ENCODE assay signal across 8 cellular contexts in the genomic region with DNA sequence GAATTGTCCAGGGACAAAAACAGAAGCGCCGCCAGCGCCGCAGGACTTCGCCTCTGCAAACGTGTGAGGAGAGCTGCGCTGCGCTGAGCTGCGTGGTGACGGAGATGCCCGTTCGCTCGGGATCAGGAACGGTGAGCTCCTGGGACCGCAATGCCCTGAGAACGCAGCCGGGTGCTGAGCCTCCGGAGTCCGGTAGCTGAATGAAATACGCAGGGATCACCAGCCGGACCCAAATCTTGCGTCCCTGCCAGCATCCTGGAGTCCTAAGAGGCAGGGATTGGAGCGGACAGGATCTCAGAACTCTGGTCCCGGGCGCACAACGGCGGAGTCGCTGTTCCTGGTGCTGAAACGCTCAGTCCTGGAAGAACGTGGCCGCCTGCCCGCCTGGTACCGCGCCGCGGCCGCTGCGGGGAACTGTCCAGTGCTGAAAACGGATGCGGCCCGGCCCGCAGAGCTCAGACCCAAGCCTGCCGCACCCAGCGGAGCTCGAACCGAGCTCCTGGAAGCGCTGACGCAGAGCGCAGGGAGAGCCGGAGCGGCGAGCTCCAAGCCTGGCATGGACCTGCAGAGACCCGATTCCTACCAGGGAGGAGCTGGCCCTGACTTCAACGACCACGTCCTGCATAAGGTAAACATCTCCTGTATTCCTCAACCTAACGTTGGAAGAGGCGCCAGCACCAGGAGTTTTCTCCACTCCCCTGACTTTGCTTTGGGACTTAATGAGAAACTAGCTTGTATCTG. TPM values are rescaled to one million over a fixed set of nuclear protein-coding genes. Genes with fewer than 3 reads are reported as not detected.
A peak's percentile ranks its signal among the peaks of the same experiment; 100 is the strongest.
DNase-seq lines count a peak whose midpoint lies in the region; ATAC-seq and TF ChIP-seq lines count a peak whose summit lies in the region.

No MANE protein-coding gene starts in this region.

- no peak for TF ChIP-seq POLR2A in NB4 (IDR thresholded peaks at IDR 0.05; ENCODE audit: extremely low read depth, insufficient read length)

- H3K4me1 Mint-ChIP-seq in CD4-positive, alpha-beta T cell (ENCODE audit: low read depth) = no peaks in the 10 kb centered on the region
- peaks cover 3% of the 10 kb centered on the region for H3K4me1 Mint-ChIP-seq in activated T-cell treated with anti-CD3 and anti-CD28 coated beads, Interleukin-2, amount 50 U/mL, for 24 hours (ENCODE audit: low read depth)
- peaks cover 0 to 17% (median 2%) of the 10 kb centered on the region in 4 donors for H3K4me1 Mint-ChIP-seq in naive thymus-derived CD8-positive, alpha-beta T cell
- H3K4me1 Mint-ChIP-seq in stimulated activated effector memory CD8-positive, alpha-beta T cell treated with anti-CD3 and anti-CD28 coated beads, Interleukin-12 subunit alpha, Interleukin-12 subunit beta, amount 100 ng/mL, for 72 hours = peaks cover 5% of the 10 kb centered on the region

- no peak for TF ChIP-seq CTCF in CD4-positive, alpha-beta T cell (IDR thresholded peaks at IDR 0.05)
- TF ChIP-seq CTCF in NB4 (IDR thresholded peaks at IDR 0.05; ENCODE audit: low read depth, low read length) (no peak), fibroblast of mammary gland (conservative IDR thresholded peaks at IDR 0.05; ENCODE audit: control insufficient read depth, insufficient read depth, low read depth, low read length) (no peak)

- H3K27me3 ChIP-seq in CD4-positive, alpha-beta T cell (ENCODE audit: control insufficient read depth, insufficient read depth, low read length) = peaks cover 45% of the 10 kb centered on the region

- intact Hi-C loops in CD4-positive, alpha-beta T cell (cut with DNase I, micrococcal nuclease) = no loop called here

- no peak overlapping the region for H3K27ac ChIP-seq in CD4-positive, alpha-beta T cell (ENCODE audit: low read depth, low read length)

- H3K9me3 ChIP-seq in CD4-positive, alpha-beta T cell (ENCODE audit: control insufficient read depth, low read length) = no peaks in the 10 kb centered on the region

- no peak overlapping the region for H3K4me3 ChIP-seq in NB4 (ENCODE audit: low read depth, low read length)
- no peak overlapping the region for H3K4me3 ChIP-seq in fibroblast of mammary gland (ENCODE audit: control insufficient read depth, low read depth, low read length)

- peak; percentile 94 for ATAC-seq in CD4-positive, alpha-beta T cell (ENCODE audit: poor library complexity)
- ATAC-seq in naive thymus-derived CD8-positive, alpha-beta T cell = peak; percentile 94 to 95
- peak; percentile 83 for ATAC-seq in stimulated activated effector memory CD8-positive, alpha-beta T cell treated with anti-CD3 and anti-CD28 coated beads, Interleukin-12 subunit alpha, Interleukin-12 subunit beta, amount 100 ng/mL, for 72 hours
- ATAC-seq in GM18519 (IDR thresholded peaks at IDR 0.05; ENCODE audit: low FRiP score, unreplicated experiment) = no peak
- no peak for ATAC-seq in GM18502 (IDR thresholded peaks at IDR 0.05; ENCODE audit: poor library complexity, unreplicated experiment)

- CTCF ChIA-PET in CD4-positive, alpha-beta T cell (lab: Charles Lee) = interaction anchor here (1.6 to 3.0 kb wide), 2 partner anchors 14 to 66 kb away, joined by 8 to 12 read pairs; partner anchors contain the start of gene RAB37

- no peak overlapping the region for H3K27ac Mint-ChIP-seq in CD4-positive, alpha-beta T cell
- no peak overlapping the region for H3K27ac Mint-ChIP-seq in activated T-cell treated with anti-CD3 and anti-CD28 coated beads, Interleukin-2, amount 50 U/mL, for 24 hours
- no peak overlapping the region for H3K27ac Mint-ChIP-seq in naive thymus-derived CD8-positive, alpha-beta T cell
- H3K27ac Mint-ChIP-seq in stimulated activated effector memory CD8-positive, alpha-beta T cell treated with anti-CD3 and anti-CD28 coated beads, Interleukin-12 subunit alpha, Interleukin-12 subunit beta, amount 100 ng/mL, for 72 hours = no peak overlapping the region

- H3K36me3 Mint-ChIP-seq in CD4-positive, alpha-beta T cell (ENCODE audit: low read depth) = no peaks in the 10 kb centered on the region
- H3K36me3 Mint-ChIP-seq in activated T-cell treated with anti-CD3 and anti-CD28 coated beads, Interleukin-2, amount 50 U/mL, for 24 hours (ENCODE audit: low read depth) = no peaks in the 10 kb centered on the region
- H3K36me3 Mint-ChIP-seq in naive thymus-derived CD8-positive, alpha-beta T cell = peaks cover 2 to 7% (median 3%) of the 10 kb centered on the region in 3 donors
- no peaks in the 10 kb centered on the region for H3K36me3 Mint-ChIP-seq in stimulated activated effector memory CD8-positive, alpha-beta T cell treated with anti-CD3 and anti-CD28 coated beads, Interleukin-12 subunit alpha, Interleukin-12 subunit beta, amount 100 ng/mL, for 72 hours

- DNase-seq in CD4-positive, alpha-beta T cell = peak; percentile 60 to 76 (median 66)
- peak; percentile 82 for DNase-seq in NB4 (ENCODE audit: low read depth)
- DNase-seq in activated T-cell treated with anti-CD3 and anti-CD28 coated beads, Interleukin-2, amount 50 U/mL, for 24 hours = peak; percentile 82
- DNase-seq in fibroblast of mammary gland (ENCODE audit: low read depth) = peak; percentile 68
- peak; percentile 50 to 85 (median 71) for DNase-seq in naive thymus-derived CD8-positive, alpha-beta T cell
- peak; percentile 47 to 66 for DNase-seq in stimulated activated effector memory CD8-positive, alpha-beta T cell treated with anti-CD3 and anti-CD28 coated beads, Interleukin-12 subunit alpha, Interleukin-12 subunit beta, amount 100 ng/mL, for 72 hours (ENCODE audit: low spot score in 2 of 2)

- no peak overlapping the region for H3K4me3 Mint-ChIP-seq in CD4-positive, alpha-beta T cell
- no peak overlapping the region for H3K4me3 Mint-ChIP-seq in activated T-cell treated with anti-CD3 and anti-CD28 coated beads, Interleukin-2, amount 50 U/mL, for 24 hours
- H3K4me3 Mint-ChIP-seq in naive thymus-derived CD8-positive, alpha-beta T cell = no peak overlapping the region
- no peak overlapping the region for H3K4me3 Mint-ChIP-seq in stimulated activated effector memory CD8-positive, alpha-beta T cell treated with anti-CD3 and anti-CD28 coated beads, Interleukin-12 subunit alpha, Interleukin-12 subunit beta, amount 100 ng/mL, for 72 hours

- H3K27me3 Mint-ChIP-seq in CD4-positive, alpha-beta T cell = peaks cover 72% of the 10 kb centered on the region
- H3K27me3 Mint-ChIP-seq in activated T-cell treated with anti-CD3 and anti-CD28 coated beads, Interleukin-2, amount 50 U/mL, for 24 hours = peaks cover 76% of the 10 kb centered on the region
- peaks cover 32 to 77% (median 57%) of the 10 kb centered on the region in 5 donors for H3K27me3 Mint-ChIP-seq in naive thymus-derived CD8-positive, alpha-beta T cell

- POLR2A ChIA-PET in CD4-positive, alpha-beta T cell (lab: Charles Lee) = interaction anchor here (0.7 to 2.0 kb wide), 3 partner anchors 14 to 100 kb away, joined by 3 to 6 read pairs (median 4); no protein-coding TSS in a partner anchor
- POLR2A ChIA-PET in naive thymus-derived CD8-positive, alpha-beta T cell (lab: Charles Lee) = interaction anchor here (0.9 to 1.3 kb wide), 5 partner anchors 9 to 191 kb away, joined by 3 to 4 read pairs (median 3); no protein-coding TSS in a partner anchor

- H3K9me3 Mint-ChIP-seq in CD4-positive, alpha-beta T cell = no peaks in the 10 kb centered on the region
- H3K9me3 Mint-ChIP-seq in activated T-cell treated with anti-CD3 and anti-CD28 coated beads, Interleukin-2, amount 50 U/mL, for 24 hours = no peaks in the 10 kb centered on the region
- peaks cover 0 to 9% (median 2%) of the 10 kb centered on the region in 9 donors for H3K9me3 Mint-ChIP-seq in naive thymus-derived CD8-positive, alpha-beta T cell
- no peaks in the 10 kb centered on the region for H3K9me3 Mint-ChIP-seq in stimulated activated effector memory CD8-positive, alpha-beta T cell treated with anti-CD3 and anti-CD28 coated beads, Interleukin-12 subunit alpha, Interleukin-12 subunit beta, amount 100 ng/mL, for 72 hours

RNA-seq across cellular contexts. Expression of gene CD300LF, which starts 41.5 kb away (rescaled TPM):
- total RNA-seq in CD4-positive, alpha-beta T cell = 1 to 10 TPM in 1 of 2 experiments, under 1 TPM in 1; 0.39 to 1.0 TPM
- total RNA-seq in naive thymus-derived CD8-positive, alpha-beta T cell = under 1 TPM in 1 of 2 experiments, not detected in 1; 0.36 TPM
- polyA plus RNA-seq in naive thymus-derived CD8-positive, alpha-beta T cell = not detected

RNA-seq across cellular contexts. Expression of gene CD300E, which starts 47.7 kb away (rescaled TPM):
- total RNA-seq in CD4-positive, alpha-beta T cell = under 1 TPM; 0.93 to 0.98 TPM
- not detected for total RNA-seq in naive thymus-derived CD8-positive, alpha-beta T cell
- under 1 TPM in 1 of 3 donors, not detected in 2; 0.06 TPM for polyA plus RNA-seq in naive thymus-derived CD8-positive, alpha-beta T cell

Comparison
In these comparisons a context has a peak if more than half of its experiments do, and no peak if none do; other contexts are left out.
1. ATAC-seq: peak in CD4-positive, alpha-beta T cell (single experiment), naive thymus-derived CD8-positive, alpha-beta T cell (2 of 2) and stimulated activated effector memory CD8-positive, alpha-beta T cell treated with anti-CD3 and anti-CD28 coated beads, Interleukin-12 subunit alpha, Interleukin-12 subunit beta, amount 100 ng/mL, for 72 hours (single experiment); none in GM18519 (single experiment) and GM18502 (single experiment).
2. Peak in every context shown above with its lines, with median percentiles within 50 percentile points of each other: DNase-seq.